In the genomic region with DNA sequence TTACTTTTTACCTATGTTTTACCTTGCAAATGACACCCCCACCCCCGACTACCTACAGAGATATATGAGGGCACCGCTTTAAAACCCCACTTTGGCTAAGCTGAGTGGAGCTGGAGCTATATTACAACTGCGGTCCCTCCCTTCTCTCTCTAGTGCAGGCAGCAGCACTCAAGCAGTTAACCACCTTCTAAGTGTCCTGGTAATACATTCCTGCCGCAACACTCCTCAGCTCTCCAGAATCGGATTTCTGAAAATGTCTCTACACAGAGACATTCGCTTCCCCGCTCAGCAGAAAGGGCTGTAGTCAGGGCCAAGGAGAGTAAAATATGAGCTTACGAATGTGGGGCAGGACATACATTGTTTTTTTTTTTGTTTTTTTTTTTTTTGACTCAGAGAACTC, we compare ENCODE assay signal across 21 cellular contexts.
DNase-seq lines count a peak whose midpoint lies in the region; ATAC-seq, FAIRE-seq and TF ChIP-seq lines count a peak whose summit lies in the region.
"Had no signal": no experiment of that assay in that cellular context is flagged by ENCODE, and none has a peak within 500 bp of the region (broad histone marks: within the 10 kb centered on the region; RNA-seq: fewer than 3 reads in every experiment).

No MANE protein-coding gene starts in this region.

- FAIRE-seq in astrocyte (lab: Jason Lieb, UNC): no peak
- FAIRE-seq: G401.6, H54, TTC549 had no signal

- WGBS in GM23248 (ENCODE audit: low coverage in 1 of 2, low lambda C conversion rate in 2 of 2, missing lambda C conversion rate in 2 of 2), 2 experiments: 2 to 3% methylated on average over 8 of the region's 8 CpGs
- WGBS in neuronal stem cell (ENCODE audit: extremely low coverage in 2 of 2, insufficient read length in 2 of 2, insufficient replicate concordance in 1 of 2), 2 donors: no CpG with 5 or more reads among the region's 8 CpGs

- H3K4ac ChIP-seq in neuronal stem cell (ENCODE audit: low read length): no peak overlapping the region

- H3K27me3 Mint-ChIP-seq in astrocyte (ENCODE audit: low read depth, unreplicated experiment): no peaks in the 10 kb centered on the region
- H3K27me3 Mint-ChIP-seq in glutamatergic neuron (ENCODE audit: unreplicated experiment): no peaks in the 10 kb centered on the region

- H3K27ac Mint-ChIP-seq in astrocyte (ENCODE audit: unreplicated experiment) (no peak overlapping the region), glutamatergic neuron (ENCODE audit: unreplicated experiment) (no peak overlapping the region)
- H3K27ac Mint-ChIP-seq: activated naive CD8-positive, alpha-beta T cell treated with anti-CD3 and anti-CD28 coated beads, Interleukin-2, amount 50 U/mL, for 24 hours; naive thymus-derived CD4-positive, alpha-beta T cell had no signal

- H2BK12ac ChIP-seq in neuronal stem cell (ENCODE audit: low read length): no peak overlapping the region

- H2AK5ac ChIP-seq in neuronal stem cell (ENCODE audit: low read depth, low read length): no peak overlapping the region

- H3K79me1 ChIP-seq in neuronal stem cell (ENCODE audit: low read depth, low read length): no peaks in the 10 kb centered on the region

- no peak overlapping the region for H3K9ac ChIP-seq in GM23248
- no peak overlapping the region for H3K9ac ChIP-seq in astrocyte (ENCODE audit: low read length)
- no peak overlapping the region for H3K9ac ChIP-seq in neuronal stem cell (ENCODE audit: low read depth, low read length, poor library complexity)

- no peaks in the 10 kb centered on the region for H3K9me3 ChIP-seq in GM23248 (ENCODE audit: low read depth)
- H3K9me3 ChIP-seq in astrocyte (ENCODE audit: insufficient read depth, low read depth, low read length): no peaks in the 10 kb centered on the region
- H3K9me3 ChIP-seq in neuronal stem cell (replicated peaks in 1 of 2; ENCODE audit: control insufficient read depth in 2 of 2, insufficient read depth in 1 of 2, low read depth in 1 of 2, low read length in 2 of 2): peaks cover 0 to 13% of the 10 kb centered on the region in 2 donors
- H3K9me3 ChIP-seq: suprapubic skin had no signal

- no peak overlapping the region for H2BK15ac ChIP-seq in neuronal stem cell (ENCODE audit: low read length)

- in situ Hi-C loops in GM23248 (cut with MboI): no loop called here

- no peak overlapping the region for H2BK5ac ChIP-seq in neuronal stem cell (ENCODE audit: low read length)

- H4K20me1 ChIP-seq in GM23248 (ENCODE audit: insufficient read depth) (no peaks in the 10 kb centered on the region), astrocyte (ENCODE audit: insufficient read depth, low read length) (no peaks in the 10 kb centered on the region)

- H3K9me3 Mint-ChIP-seq in astrocyte (ENCODE audit: unreplicated experiment) (peaks cover 4% of the 10 kb centered on the region), glutamatergic neuron (ENCODE audit: unreplicated experiment) (peaks cover 4% of the 10 kb centered on the region)
- H3K9me3 Mint-ChIP-seq: activated naive CD8-positive, alpha-beta T cell treated with anti-CD3 and anti-CD28 coated beads, Interleukin-2, amount 50 U/mL, for 24 hours; naive thymus-derived CD4-positive, alpha-beta T cell had no signal

- H2BK120ac ChIP-seq in neuronal stem cell (ENCODE audit: low read depth, low read length): no peak overlapping the region

- H3K4me3 ChIP-seq in GM23248 (no peak overlapping the region), astrocyte (ENCODE audit: insufficient read depth, low read depth, low read length) (no peak overlapping the region), neuronal stem cell (ENCODE audit: low read length in 2 of 2) (no peak overlapping the region)
- H3K4me3 ChIP-seq: spleen, suprapubic skin had no signal

- H3K27ac ChIP-seq in GM23248 (no peak overlapping the region), astrocyte (ENCODE audit: low read depth, low read length) (no peak overlapping the region), neuronal stem cell (replicated peaks; ENCODE audit: low read length) (no peak overlapping the region)
- H3K27ac ChIP-seq: RWPE1, spleen, suprapubic skin had no signal

- H3K4me1 Mint-ChIP-seq in astrocyte (ENCODE audit: low read depth, unreplicated experiment) (peaks cover 5% of the 10 kb centered on the region), glutamatergic neuron (ENCODE audit: low read depth, unreplicated experiment) (peaks cover 4% of the 10 kb centered on the region)
- H3K4me1 Mint-ChIP-seq: activated naive CD8-positive, alpha-beta T cell treated with anti-CD3 and anti-CD28 coated beads, Interleukin-2, amount 50 U/mL, for 24 hours; naive thymus-derived CD4-positive, alpha-beta T cell had no signal

- no peak overlapping the region for H3K18ac ChIP-seq in neuronal stem cell (ENCODE audit: low read length)

- no peaks in the 10 kb centered on the region for H3F3A ChIP-seq in GM23248 (ENCODE audit: insufficient read depth)

- no peak overlapping the region for H3K4me2 ChIP-seq in GM23248 (ENCODE audit: unreplicated experiment)
- peak overlapping the region; percentile 5 for H3K4me2 ChIP-seq in astrocyte (ENCODE audit: low read length)
- no peak overlapping the region for H3K4me2 ChIP-seq in neuronal stem cell (ENCODE audit: insufficient read depth, low read length, poor library complexity, severe bottlenecking)

- TF ChIP-seq CTCF in astrocyte (IDR thresholded peaks at IDR 0.05; ENCODE audit: insufficient read depth, low read depth, low read length) (no peak), glutamatergic neuron (IDR thresholded peaks at IDR 0.05; ENCODE audit: partially characterized antibody, unreplicated experiment) (no peak)

- ATAC-seq in HG02938 (IDR thresholded peaks at IDR 0.05; ENCODE audit: unreplicated experiment): no peak
- ATAC-seq in HG03280 (IDR thresholded peaks at IDR 0.05; ENCODE audit: unreplicated experiment): no peak
- ATAC-seq: esophagus mucosa; naive thymus-derived CD4-positive, alpha-beta T cell had no signal

- H3K4me3 Mint-ChIP-seq in astrocyte (ENCODE audit: unreplicated experiment) (no peak overlapping the region), glutamatergic neuron (ENCODE audit: unreplicated experiment) (no peak overlapping the region)
- H3K4me3 Mint-ChIP-seq: activated naive CD8-positive, alpha-beta T cell treated with anti-CD3 and anti-CD28 coated beads, Interleukin-2, amount 50 U/mL, for 24 hours; naive thymus-derived CD4-positive, alpha-beta T cell had no signal

- no peaks in the 10 kb centered on the region for H3K36me3 ChIP-seq in GM23248 (ENCODE audit: low read depth)
- no peaks in the 10 kb centered on the region for H3K36me3 ChIP-seq in astrocyte (ENCODE audit: insufficient read depth, low read length)
- no peaks in the 10 kb centered on the region for H3K36me3 ChIP-seq in neuronal stem cell (replicated peaks in 1 of 2; ENCODE audit: control insufficient read depth in 2 of 2, insufficient read depth in 2 of 2, low read length in 2 of 2)
- H3K36me3 ChIP-seq: spleen, suprapubic skin had no signal

- H3K9me2 ChIP-seq in GM23248 (ENCODE audit: insufficient read depth): no peaks in the 10 kb centered on the region

- H3K36me3 Mint-ChIP-seq in astrocyte (ENCODE audit: low read depth, unreplicated experiment) (no peaks in the 10 kb centered on the region), glutamatergic neuron (ENCODE audit: unreplicated experiment) (peaks cover 5% of the 10 kb centered on the region)
- H3K36me3 Mint-ChIP-seq: naive thymus-derived CD4-positive, alpha-beta T cell had no signal

- DNase-seq in GM23248 (peak; percentile 0), astrocyte (ENCODE audit: low read depth) (no peak), iPS-NIHi11 (ENCODE audit: low spot score) (peak; percentile 20), neuronal stem cell (ENCODE audit: low spot score) (peak; percentile 8), glutamatergic neuron (no peak)
- no peak for DNase-seq in stimulated activated CD4-positive, alpha-beta T cell treated with anti-CD3 and anti-CD28 coated beads, Interleukin-15, amount 100 ng/mL, for 24 hours
- DNase-seq: activated CD4-positive, alpha-beta T cell treated with anti-CD3 and anti-CD28 coated beads for 48 hours; activated naive CD8-positive, alpha-beta T cell treated with anti-CD3 and anti-CD28 coated beads, Interleukin-2, amount 50 U/mL, for 24 hours; central memory CD4-positive, alpha-beta T cell; mammary epithelial cell; naive thymus-derived CD4-positive, alpha-beta T cell; NCI-H146; spleen had no signal

- H3K79me2 ChIP-seq in GM23248 (ENCODE audit: insufficient read depth): no peaks in the 10 kb centered on the region
- no peaks in the 10 kb centered on the region for H3K79me2 ChIP-seq in astrocyte (ENCODE audit: insufficient read depth, low read length)

- H2AFZ ChIP-seq in GM23248 (no peak overlapping the region), astrocyte (ENCODE audit: low read depth, low read length) (peak overlapping the region; percentile 39), neuronal stem cell (ENCODE audit: low read length) (peak overlapping the region; percentile 1)

- H3K23ac ChIP-seq in neuronal stem cell (ENCODE audit: low read depth, low read length, poor library complexity): no peak overlapping the region

- H3K4me1 ChIP-seq in GM23248 (ENCODE audit: insufficient read depth): no peaks in the 10 kb centered on the region
- no peaks in the 10 kb centered on the region for H3K4me1 ChIP-seq in astrocyte (ENCODE audit: insufficient read depth, low read length)
- no peaks in the 10 kb centered on the region for H3K4me1 ChIP-seq in neuronal stem cell (ENCODE audit: control insufficient read depth in 2 of 2, insufficient read depth in 1 of 2, low read depth in 1 of 2, low read length in 2 of 2)
- H3K4me1 ChIP-seq: spleen, suprapubic skin had no signal

- no peak overlapping the region for H4K91ac ChIP-seq in neuronal stem cell (ENCODE audit: low read depth, low read length, poor library complexity)

- H3K14ac ChIP-seq in neuronal stem cell (ENCODE audit: low read length): no peak overlapping the region

- H3K27me3 ChIP-seq in GM23248 (replicated peaks; ENCODE audit: insufficient read depth): no peaks in the 10 kb centered on the region
- H3K27me3 ChIP-seq in astrocyte (ENCODE audit: insufficient read depth, low read length): no peaks in the 10 kb centered on the region
- H3K27me3 ChIP-seq in neuronal stem cell (ENCODE audit: control insufficient read depth in 3 of 3, insufficient read depth in 3 of 3, low read depth in 1 of 3, low read length in 3 of 3): peaks cover 0 to 12% (median 0%) of the 10 kb centered on the region in 3 experiments
- H3K27me3 ChIP-seq: spleen, suprapubic skin had no signal

- no peak overlapping the region for H4K8ac ChIP-seq in neuronal stem cell (ENCODE audit: low read depth, low read length)

Comparison
In these comparisons a context has a peak if more than half of its experiments do, and no peak if none do; other contexts are left out.
1. DNase-seq: peak in GM23248 (single experiment), iPS-NIHi11 (single experiment) and neuronal stem cell (single experiment); none in astrocyte (single experiment), stimulated activated CD4-positive, alpha-beta T cell treated with anti-CD3 and anti-CD28 coated beads, Interleukin-15, amount 100 ng/mL, for 24 hours (single experiment) and glutamatergic neuron (single experiment).